In the genomic region with DNA sequence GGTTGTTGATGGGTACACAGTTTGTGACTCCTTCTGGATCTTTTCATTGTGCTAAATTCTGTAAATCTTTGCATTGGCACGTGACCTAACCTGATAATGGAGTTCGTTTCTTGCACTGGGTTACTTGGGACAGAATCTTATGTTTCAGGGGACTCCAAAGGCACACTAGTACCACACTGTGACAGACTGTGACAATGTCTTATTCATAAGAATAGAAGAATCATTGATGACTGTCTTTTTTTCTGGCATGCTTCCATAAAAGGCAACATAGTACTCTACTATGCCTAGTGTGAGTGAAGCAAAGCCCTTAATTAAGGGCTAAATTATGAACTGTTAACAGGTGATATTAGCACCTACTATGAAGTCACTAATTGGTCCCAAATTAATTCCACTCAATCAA, we compare ENCODE assay signal across 22 cellular contexts. TPM values are rescaled to one million over a fixed set of nuclear protein-coding genes. Genes with fewer than 3 reads are reported as not detected.
DNase-seq lines count a peak whose midpoint lies in the region; ATAC-seq and TF ChIP-seq lines count a peak whose summit lies in the region.
"Had no signal": no experiment of that assay in that cellular context is flagged by ENCODE, and none has a peak within 500 bp of the region (broad histone marks: within the 10 kb centered on the region; RNA-seq: fewer than 3 reads in every experiment).

No MANE protein-coding gene starts in this region.

- CTCF ChIA-PET in IMR-90 (lab: Yijun Ruan, JAX): no interaction called here
- CTCF ChIA-PET in Calu3 (lab: Charles Lee): no interaction called here

- H3K9me3 Mint-ChIP-seq in CD4-positive, CD25-positive, alpha-beta regulatory T cell: no peaks in the 10 kb centered on the region
- H3K9me3 Mint-ChIP-seq in naive thymus-derived CD8-positive, alpha-beta T cell: no peaks in the 10 kb centered on the region
- H3K9me3 Mint-ChIP-seq in endodermal cell (no peaks in the 10 kb centered on the region), Calu3 (ENCODE audit: low read depth, unreplicated experiment) (no peaks in the 10 kb centered on the region)
- H3K9me3 Mint-ChIP-seq: activated T-cell treated with anti-CD3 and anti-CD28 coated beads, Interleukin-2, amount 50 U/mL, for 72 hours; CD4-positive, alpha-beta memory T cell; nephron had no signal

- no peak for TF ChIP-seq CTCF in IMR-90 (conservative IDR thresholded peaks at IDR 0.05; ENCODE audit: low read depth, low read length)
- TF ChIP-seq CTCF in endodermal cell (conservative IDR thresholded peaks at IDR 0.05): no peak
- no peak for TF ChIP-seq CTCF in Calu3 (IDR thresholded peaks at IDR 0.05; ENCODE audit: unreplicated experiment)

- no peaks in the 10 kb centered on the region for H4K20me1 ChIP-seq in IMR-90 (ENCODE audit: insufficient read depth, low read length)

- H3K4me1 Mint-ChIP-seq in CD4-positive, CD25-positive, alpha-beta regulatory T cell: peaks cover 0 to 16% (median 5%) of the 10 kb centered on the region in 4 donors
- peaks cover 0 to 11% (median 7%) of the 10 kb centered on the region in 4 donors for H3K4me1 Mint-ChIP-seq in naive thymus-derived CD8-positive, alpha-beta T cell
- H3K4me1 Mint-ChIP-seq in endodermal cell: no peaks in the 10 kb centered on the region
- H3K4me1 Mint-ChIP-seq in Calu3 (ENCODE audit: low read depth, unreplicated experiment): peaks cover 1% of the 10 kb centered on the region
- H3K4me1 Mint-ChIP-seq: nephron had no signal

- in situ Hi-C loops in IMR-90 (cut with MboI; ENCODE audit: low sequenced_read_pairs): no loop called here

- no peak for TF ChIP-seq RAD21 in IMR-90 (IDR thresholded peaks at IDR 0.05; ENCODE audit: low read length)

- H3K14ac ChIP-seq in IMR-90 (replicated peaks; ENCODE audit: low read depth, low read length): no peak overlapping the region

- no peaks in the 10 kb centered on the region for H3K4me1 ChIP-seq in CD4-positive, CD25-positive, alpha-beta regulatory T cell (ENCODE audit: control insufficient read depth, insufficient read depth, low read length, poor library complexity, severe bottlenecking)
- no peaks in the 10 kb centered on the region for H3K4me1 ChIP-seq in IMR-90 (ENCODE audit: control insufficient read depth, insufficient read depth, low read length)
- no peaks in the 10 kb centered on the region for H3K4me1 ChIP-seq in endodermal cell (ENCODE audit: control insufficient read depth, insufficient read depth, low read length)
- H3K4me1 ChIP-seq: colonic mucosa, parathyroid adenoma, sigmoid colon had no signal

- H3K27me3 Mint-ChIP-seq in CD4-positive, CD25-positive, alpha-beta regulatory T cell: no peaks in the 10 kb centered on the region
- no peaks in the 10 kb centered on the region for H3K27me3 Mint-ChIP-seq in naive thymus-derived CD8-positive, alpha-beta T cell
- H3K27me3 Mint-ChIP-seq in endodermal cell (ENCODE audit: insufficient read depth) (no peaks in the 10 kb centered on the region), Calu3 (ENCODE audit: unreplicated experiment) (no peaks in the 10 kb centered on the region)
- H3K27me3 Mint-ChIP-seq: CD4-positive, alpha-beta memory T cell had no signal

- no peak overlapping the region for H2BK120ac ChIP-seq in IMR-90 (ENCODE audit: low read depth, low read length)

- H3K4me2 ChIP-seq in IMR-90 (ENCODE audit: low read depth, low read length): no peak overlapping the region
- H3K4me2 ChIP-seq: KMS-11 had no signal

- no peak overlapping the region for H3K4ac ChIP-seq in IMR-90 (ENCODE audit: low read depth, low read length)

- H2AFZ ChIP-seq in IMR-90 (replicated peaks; ENCODE audit: low read length, poor library complexity): no peak overlapping the region
- H2AFZ ChIP-seq: parathyroid adenoma had no signal

- H2BK15ac ChIP-seq in IMR-90 (ENCODE audit: low read depth, low read length): 0 out of 3 replicates have a peak overlapping the region, but pooled peaks have one; percentile 47

- H3K23ac ChIP-seq in IMR-90 (ENCODE audit: low read depth, low read length): no peak overlapping the region

- no peak overlapping the region for H3K18ac ChIP-seq in IMR-90 (ENCODE audit: low read depth, low read length)

- no peak overlapping the region for H3K4me3 ChIP-seq in CD4-positive, CD25-positive, alpha-beta regulatory T cell (ENCODE audit: low read depth, low read length)
- no peak overlapping the region for H3K4me3 ChIP-seq in IMR-90 (ENCODE audit: insufficient read depth, low read depth, low read length)
- no peak overlapping the region for H3K4me3 ChIP-seq in endodermal cell (ENCODE audit: low read length)
- H3K4me3 ChIP-seq: colonic mucosa, sigmoid colon had no signal

- H3K27ac Mint-ChIP-seq in CD4-positive, CD25-positive, alpha-beta regulatory T cell: peak overlapping the region in 2 of 3 donors; percentile 14 to 53
- H3K27ac Mint-ChIP-seq in naive thymus-derived CD8-positive, alpha-beta T cell: peak overlapping the region in 6 of 10 donors; percentile 2 to 85 (median 76)
- no peak overlapping the region for H3K27ac Mint-ChIP-seq in endodermal cell
- H3K27ac Mint-ChIP-seq in Calu3 (ENCODE audit: unreplicated experiment): no peak overlapping the region
- H3K27ac Mint-ChIP-seq: activated T-cell treated with anti-CD3 and anti-CD28 coated beads, Interleukin-2, amount 50 U/mL, for 72 hours; nephron had no signal

- H3K4me3 Mint-ChIP-seq in CD4-positive, CD25-positive, alpha-beta regulatory T cell: no peak overlapping the region
- H3K4me3 Mint-ChIP-seq in naive thymus-derived CD8-positive, alpha-beta T cell: no peak overlapping the region
- H3K4me3 Mint-ChIP-seq in endodermal cell (no peak overlapping the region), Calu3 (ENCODE audit: low read depth, unreplicated experiment) (no peak overlapping the region)
- H3K4me3 Mint-ChIP-seq: activated T-cell treated with anti-CD3 and anti-CD28 coated beads, Interleukin-2, amount 50 U/mL, for 72 hours; CD4-positive, alpha-beta memory T cell; nephron had no signal

- no peak overlapping the region for H3K9ac ChIP-seq in IMR-90 (ENCODE audit: low read depth, low read length)
- H3K9ac ChIP-seq in endodermal cell (ENCODE audit: extremely low read depth, low read length, poor library complexity, severe bottlenecking): no peak overlapping the region
- H3K9ac ChIP-seq: KMS-11, parathyroid adenoma had no signal

- no peaks in the 10 kb centered on the region for H3K9me1 ChIP-seq in IMR-90 (ENCODE audit: insufficient read depth, low read length)

- dilution Hi-C loops in IMR-90 (cut with HindIII; ENCODE audit: low sequenced_read_pairs, unreplicated experiment): no loop called here

- no peak for DNase-seq in CD4-positive, CD25-positive, alpha-beta regulatory T cell
- DNase-seq in IMR-90 (no peak), caudate nucleus (lab: John Stamatoyannopoulos, UW) (peak in 5 of 61 donors; percentile 9 to 20 (median 13)), endodermal cell (no peak), Calu3 (no peak), retina (no peak)
- DNase-seq in naive thymus-derived CD8-positive, alpha-beta T cell: no peak
- DNase-seq: activated T-cell treated with anti-CD3 and anti-CD28 coated beads, Interleukin-2, amount 50 U/mL, for 72 hours; brain microvascular endothelial cell; CD4-positive, alpha-beta memory T cell; colonic mucosa; left cardiac atrium; mesendoderm; NCI-H187 treated with DMSO at 0.1 percent for 48 hours; NCI-H2227 treated with DMSO at 0.1 percent for 48 hours; NCI-H748 treated with DMSO at 0.1 percent for 48 hours; sigmoid colon had no signal

- intact Hi-C loops in IMR-90 (cut with micrococcal nuclease) (no loop called here), Calu3 (cut with micrococcal nuclease; ENCODE audit: unreplicated experiment) (loop anchor here (10.0 kb wide), 1 partner anchor 105 kb away; no protein-coding TSS in a partner anchor)

- no peak overlapping the region for H3K27ac ChIP-seq in CD4-positive, CD25-positive, alpha-beta regulatory T cell (ENCODE audit: insufficient read depth, low read length, poor library complexity, severe bottlenecking)
- H3K27ac ChIP-seq in IMR-90 (ENCODE audit: insufficient read depth, low read length) (no peak overlapping the region), caudate nucleus (ENCODE audit: low read depth, low read length) (peak overlapping the region; percentile 90), endodermal cell (ENCODE audit: low read depth, low read length) (no peak overlapping the region)
- H3K27ac ChIP-seq: brain microvascular endothelial cell, colonic mucosa, KMS-11, parathyroid adenoma, sigmoid colon had no signal

- TF ChIP-seq POLR2A in IMR-90 (IDR thresholded peaks at IDR 0.05; ENCODE audit: low read depth, low read length): no peak

- no peak overlapping the region for H4K5ac ChIP-seq in IMR-90 (ENCODE audit: low read depth, low read length)

- no CpG with 5 or more reads among the region's 2 CpGs for WGBS in IMR-90 (ENCODE audit: extremely low coverage in 2 of 2, insufficient read length in 1 of 2), 2 experiments
- 86% methylated on average over 2 of the region's 2 CpGs; no CpG with 5 or more reads in 1 of the 2 experiments for WGBS in endodermal cell (ENCODE audit: insufficient coverage in 1 of 2, insufficient read length in 1 of 2), 2 experiments

- H2AK5ac ChIP-seq in IMR-90 (ENCODE audit: low read depth, low read length): no peak overlapping the region

- H2AK9ac ChIP-seq in IMR-90 (replicated peaks; ENCODE audit: low read depth, low read length, poor library complexity): no peak overlapping the region

- H3K56ac ChIP-seq in IMR-90 (ENCODE audit: extremely low read depth, insufficient read depth, low read length): no peak overlapping the region

- ATAC-seq in CD4-positive, CD25-positive, alpha-beta regulatory T cell (ENCODE audit: low read depth in 2 of 2): no peak
- no peak for ATAC-seq in IMR-90 (ENCODE audit: low read depth)
- no peak for ATAC-seq in naive thymus-derived CD8-positive, alpha-beta T cell
- ATAC-seq in SK-N-SH treated with all-trans-retinoic acid at 6 μM for 48 hours: no peak
- ATAC-seq: activated CD4-positive, CD25-positive, alpha-beta regulatory T cell treated with anti-CD3 and anti-CD28 coated beads, Interleukin-2, amount 50 U/mL, for 24 hours; left cardiac atrium had no signal

- no peaks in the 10 kb centered on the region for H3K27me3 ChIP-seq in CD4-positive, CD25-positive, alpha-beta regulatory T cell (ENCODE audit: control insufficient read depth, insufficient read depth, low read length)
- no peaks in the 10 kb centered on the region for H3K27me3 ChIP-seq in IMR-90 (ENCODE audit: control insufficient read depth, insufficient read depth, low read length)
- no peaks in the 10 kb centered on the region for H3K27me3 ChIP-seq in endodermal cell (ENCODE audit: control insufficient read depth, insufficient read depth, low read length, poor library complexity, severe bottlenecking)
- H3K27me3 ChIP-seq: brain microvascular endothelial cell, colonic mucosa, sigmoid colon had no signal

- H2BK5ac ChIP-seq in IMR-90 (ENCODE audit: low read depth, low read length, poor library complexity, severe bottlenecking): no peak overlapping the region

- H2BK20ac ChIP-seq in IMR-90 (ENCODE audit: low read depth, low read length): no peak overlapping the region

- peaks cover 48% of the 10 kb centered on the region for H3K36me3 Mint-ChIP-seq in CD4-positive, CD25-positive, alpha-beta regulatory T cell
- peaks cover 4 to 85% (median 12%) of the 10 kb centered on the region in 3 donors for H3K36me3 Mint-ChIP-seq in naive thymus-derived CD8-positive, alpha-beta T cell
- H3K36me3 Mint-ChIP-seq in endodermal cell (ENCODE audit: low read depth) (no peaks in the 10 kb centered on the region), Calu3 (ENCODE audit: insufficient read depth, unreplicated experiment) (no peaks in the 10 kb centered on the region)

- no peaks in the 10 kb centered on the region for H3K9me3 ChIP-seq in CD4-positive, CD25-positive, alpha-beta regulatory T cell (ENCODE audit: control insufficient read depth in 2 of 2, low read length in 2 of 2)
- H3K9me3 ChIP-seq in IMR-90 (ENCODE audit: control insufficient read depth, insufficient read depth, low read length) (no peaks in the 10 kb centered on the region), endodermal cell (ENCODE audit: control insufficient read depth, low read length) (no peaks in the 10 kb centered on the region)
- H3K9me3 ChIP-seq: colonic mucosa, sigmoid colon had no signal

- no peak overlapping the region for H4K91ac ChIP-seq in IMR-90 (ENCODE audit: insufficient read depth, low read depth, low read length)

- BruUV-seq in IMR-90 (replicated peaks; lab: Mats Ljungman, UMichigan): no TSS peak
- no TSS peak for BruUV-seq in Calu3 (replicated peaks; lab: Mats Ljungman, UMichigan)

- H4K8ac ChIP-seq in IMR-90 (ENCODE audit: low read depth in 2 of 2, low read length in 2 of 2): no peak overlapping the region

- H3K79me1 ChIP-seq in IMR-90 (ENCODE audit: low read depth in 1 of 2, low read length in 2 of 2): no peaks in the 10 kb centered on the region

- H3K36me3 ChIP-seq in CD4-positive, CD25-positive, alpha-beta regulatory T cell (ENCODE audit: control insufficient read depth, insufficient read depth, low read length): peaks cover 97% of the 10 kb centered on the region
- H3K36me3 ChIP-seq in IMR-90 (ENCODE audit: control insufficient read depth, insufficient read depth, low read length): no peaks in the 10 kb centered on the region
- H3K36me3 ChIP-seq in endodermal cell (ENCODE audit: control insufficient read depth, insufficient read depth, low read length): no peaks in the 10 kb centered on the region
- H3K36me3 ChIP-seq: brain microvascular endothelial cell, colonic mucosa, sigmoid colon had no signal

- POLR2A ChIA-PET in IMR-90 (lab: Charles Lee; ENCODE audit: unreplicated experiment): no interaction called here
- POLR2A ChIA-PET in naive thymus-derived CD8-positive, alpha-beta T cell (lab: Charles Lee): no interaction called here

RNA-seq across cellular contexts. Expression of a gene that starts 35.4 kb away (rescaled TPM):
- total RNA-seq in CD4-positive, CD25-positive, alpha-beta regulatory T cell: 84.0 TPM
- 10 to 100 TPM; 11.3 to 16.2 (median 14.5) TPM for polyA plus RNA-seq in CD4-positive, CD25-positive, alpha-beta regulatory T cell
- total RNA-seq in IMR-90 (2012; rRNA removed) (35.7 and 45.0 TPM in 2 replicates), endodermal cell (10 to 100 TPM; 27.6 to 31.8 TPM), Calu3 (2022) (41.1 and 47.1 TPM in 2 replicates)
- polyA plus RNA-seq in IMR-90 (2012; rRNA removed): 2.8 and 4.1 TPM in 2 replicates
- 0.29 and 0.67 TPM in 2 replicates for polyA plus RNA-seq in IMR-90 (2012; cell fraction: cytosol; rRNA removed)
- 1.7 and 19.0 TPM in 2 replicates for polyA plus RNA-seq in IMR-90 (2012; cell fraction: nucleus; rRNA removed; ENCODE audit: low replicate concordance)
- 100 to 1,000 TPM in 1 of 2 experiments, 10 to 100 TPM in 1; 93.4 to 102 TPM for total RNA-seq in naive thymus-derived CD8-positive, alpha-beta T cell
- polyA plus RNA-seq in naive thymus-derived CD8-positive, alpha-beta T cell: 10 to 100 TPM in 2 of 3 donors, 1 to 10 TPM in 1; 9.1 to 14.7 (median 11.2) TPM
- polyA plus RNA-seq in endodermal cell (2013, experiment 1 of 2): 13.3 TPM
- polyA plus RNA-seq in endodermal cell (2013, experiment 2 of 2): 13.6 TPM

Comparison
In these comparisons a context has a peak if more than half of its experiments do, and no peak if none do; other contexts are left out.
1. H3K27ac Mint-ChIP-seq: peak in CD4-positive, CD25-positive, alpha-beta regulatory T cell (2 of 3) and naive thymus-derived CD8-positive, alpha-beta T cell (6 of 10); none in endodermal cell (single experiment) and Calu3 (single experiment).